1 cellular context compared by ENCODE assay signal in genomic region chr3:179604336-179605078, GRCh38.
TF ChIP-seq lines count a peak whose summit lies in the region.

Gene MRPL47 (minus strand): TSS chr3:179604638. CDS start chr3:179604624, 14 bp downstream.
Gene NDUFB5 (plus strand): TSS chr3:179604794. CDS start chr3:179604816, 22 bp downstream.

TF ChIP-seq in HEK293, 187 proteins besides CTCF, POLR2A, EP300 and RAD21 (continued from another document and continues in another):
- no peak for TF ChIP-seq ZSCAN4 (tag by site-specific recombination; IDR thresholded peaks at IDR 0.05)
- peak; percentile 71 for TF ChIP-seq SP3 (tag by site-specific recombination; IDR thresholded peaks at IDR 0.05)
- peak; percentile 39; the same call in 1 of the 2 replicates for TF ChIP-seq SP7 (tag by site-specific recombination; IDR thresholded peaks at IDR 0.05)
- no peak for TF ChIP-seq ZSCAN18 (tag by site-specific recombination; IDR thresholded peaks at IDR 0.05)
- TF ChIP-seq ZNF140 (tag by site-specific recombination; IDR thresholded peaks at IDR 0.05) = no peak
- TF ChIP-seq ZNF362 (tag by site-specific recombination; IDR thresholded peaks at IDR 0.05) = no peak
- no peak for TF ChIP-seq ZNF529 (tag by site-specific recombination; IDR thresholded peaks at IDR 0.05; ENCODE audit: insufficient replicate concordance)
- TF ChIP-seq ZNF132 (tag by site-specific recombination; IDR thresholded peaks at IDR 0.05; ENCODE audit: borderline replicate concordance) = no peak
- no peak for TF ChIP-seq ZNF10 (tag by site-specific recombination; IDR thresholded peaks at IDR 0.05)
- TF ChIP-seq ZNF510 (tag by site-specific recombination; IDR thresholded peaks at IDR 0.05; ENCODE audit: insufficient replicate concordance) = no peak
- no peak for TF ChIP-seq RBAK (tag by site-specific recombination; IDR thresholded peaks at IDR 0.05)
- no peak for TF ChIP-seq KLF10 (tag by site-specific recombination; IDR thresholded peaks at IDR 0.05)
- no peak for TF ChIP-seq ZFP69B (tag by site-specific recombination; IDR thresholded peaks at IDR 0.05)
- no peak for TF ChIP-seq ZNF202 (tag by site-specific recombination; IDR thresholded peaks at IDR 0.05; ENCODE audit: borderline replicate concordance)
- 0 out of 2 replicates have a peak, but pooled peaks have one; percentile 50 for TF ChIP-seq ZNF660 (tag by site-specific recombination; IDR thresholded peaks at IDR 0.05)
- no peak for TF ChIP-seq ZNF292 (tag by site-specific recombination; IDR thresholded peaks at IDR 0.05; ENCODE audit: borderline replicate concordance, low read depth)
- no peak for TF ChIP-seq ZNF23 (tag by site-specific recombination; IDR thresholded peaks at IDR 0.05; ENCODE audit: borderline replicate concordance)
- no peak for TF ChIP-seq ATF2 (tag by site-specific recombination; IDR thresholded peaks at IDR 0.05; ENCODE audit: low read depth)
- TF ChIP-seq ZNF677 (tag by site-specific recombination; IDR thresholded peaks at IDR 0.05) = no peak
- no peak; the same call in 1 of the 2 replicates for TF ChIP-seq ZNF600 (tag by site-specific recombination; IDR thresholded peaks at IDR 0.05)
- no peak for TF ChIP-seq ZNF664 (tag by site-specific recombination; IDR thresholded peaks at IDR 0.05)
- no peak for TF ChIP-seq ZNF449 (tag by site-specific recombination; IDR thresholded peaks at IDR 0.05)
- peak; percentile 58 for TF ChIP-seq PRDM10 (tag by site-specific recombination; IDR thresholded peaks at IDR 0.05)
- no peak for TF ChIP-seq ZNF623 (tag by site-specific recombination; IDR thresholded peaks at IDR 0.05)
- no peak for TF ChIP-seq ZBTB48 (tag by site-specific recombination; IDR thresholded peaks at IDR 0.05)
- TF ChIP-seq ZXDB (tag by site-specific recombination; IDR thresholded peaks at IDR 0.05) = peak; percentile 47; the same call in 1 of the 2 replicates
- TF ChIP-seq ZNF155 (tag by site-specific recombination; IDR thresholded peaks at IDR 0.05) = no peak
- no peak for TF ChIP-seq HOXA7 (CRISPR knock-in tag; IDR thresholded peaks at IDR 0.05; ENCODE audit: borderline replicate concordance)
- no peak for TF ChIP-seq ZNF221 (tag by site-specific recombination; IDR thresholded peaks at IDR 0.05; ENCODE audit: borderline replicate concordance)
- TF ChIP-seq ZNF19 (tag by site-specific recombination; IDR thresholded peaks at IDR 0.05; ENCODE audit: low read depth) = no peak
- no peak for TF ChIP-seq ZNF777 (tag by site-specific recombination; IDR thresholded peaks at IDR 0.05; ENCODE audit: borderline replicate concordance)
- TF ChIP-seq BCL11B (tag by site-specific recombination; IDR thresholded peaks at IDR 0.05; ENCODE audit: low read depth) = no peak
- no peak for TF ChIP-seq ZNF121 (tag by site-specific recombination; IDR thresholded peaks at IDR 0.05)
- TF ChIP-seq ZNF549 (tag by site-specific recombination; IDR thresholded peaks at IDR 0.05) = no peak
- TF ChIP-seq KLF17 (tag by site-specific recombination; IDR thresholded peaks at IDR 0.05) = no peak
- no peak for TF ChIP-seq ZNF692 (tag by site-specific recombination; IDR thresholded peaks at IDR 0.05)
- TF ChIP-seq ZFP3 (tag by site-specific recombination; IDR thresholded peaks at IDR 0.05; ENCODE audit: low read depth) = no peak
- TF ChIP-seq ZBTB8A (tag by site-specific recombination; IDR thresholded peaks at IDR 0.05) = no peak; the same call in 1 of the 2 replicates
- TF ChIP-seq ZNF776 (tag by site-specific recombination; IDR thresholded peaks at IDR 0.05; ENCODE audit: borderline replicate concordance) = no peak
- peak; percentile 78; the same call in 1 of the 2 replicates for TF ChIP-seq ZFP37 (tag by site-specific recombination; IDR thresholded peaks at IDR 0.05)
- no peak for TF ChIP-seq PATZ1 (tag by site-specific recombination; IDR thresholded peaks at IDR 0.05)
- TF ChIP-seq ZBTB6 (tag by site-specific recombination; IDR thresholded peaks at IDR 0.05) = no peak
- no peak for TF ChIP-seq ZNF274 (IDR thresholded peaks at IDR 0.05; ENCODE audit: low read length)
- no peak for TF ChIP-seq ZNF274 (tag by site-specific recombination; IDR thresholded peaks at IDR 0.05; ENCODE audit: borderline replicate concordance)
- TF ChIP-seq ZSCAN30 (tag by site-specific recombination; IDR thresholded peaks at IDR 0.05) = no peak; the same call in 1 of the 2 replicates
- TF ChIP-seq MEIS1 (CRISPR knock-in tag; IDR thresholded peaks at IDR 0.05; ENCODE audit: borderline replicate concordance) = no peak
